Comparison of ENCODE assay signal across 18 cellular contexts in the genomic region with DNA sequence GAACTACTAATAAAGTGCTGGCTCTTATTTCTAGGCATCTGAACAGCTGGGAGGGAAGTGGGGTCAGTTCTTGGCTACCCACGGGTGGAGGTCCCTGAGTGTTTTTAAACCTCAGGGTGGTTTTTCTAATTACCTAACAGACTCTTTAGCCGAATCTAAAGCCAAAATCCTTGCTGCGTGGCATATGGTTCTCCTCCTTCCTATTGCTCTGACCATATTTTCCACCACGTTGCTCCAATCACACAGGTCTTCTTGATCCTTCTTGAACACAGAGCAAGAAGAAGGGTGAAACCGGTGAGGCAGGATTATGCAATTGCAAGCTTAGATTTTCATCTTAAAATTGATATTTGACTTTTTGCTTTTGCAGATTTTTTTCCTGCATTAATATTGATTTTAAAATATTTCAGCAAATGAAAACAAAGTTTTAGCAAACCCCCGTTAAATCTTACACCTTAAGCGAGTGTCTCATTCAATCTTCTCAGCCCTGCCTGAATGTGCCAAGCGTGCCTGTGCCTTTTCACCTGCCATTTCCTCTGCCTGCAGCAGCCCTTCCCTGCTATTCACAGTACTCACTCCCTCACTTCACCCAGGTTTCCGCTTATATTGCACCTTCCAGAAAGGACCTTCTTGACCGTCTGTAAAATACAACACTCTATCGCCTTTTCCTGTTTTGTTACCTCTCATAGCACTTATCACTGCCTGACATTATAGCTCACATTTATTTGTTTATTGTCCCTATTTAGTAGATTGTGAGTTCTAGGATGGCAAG.
DNase-seq lines count a peak whose midpoint lies in the region; ATAC-seq and TF ChIP-seq lines count a peak whose summit lies in the region.
"Had no signal": no experiment of that assay in that cellular context is flagged by ENCODE, and none has a peak within 500 bp of the region (broad histone marks: within the 10 kb centered on the region; RNA-seq: fewer than 3 reads in every experiment).

No MANE protein-coding gene starts in this region.

- peak overlapping the region; percentile 33 to 82 (median 68) for H3K27ac Mint-ChIP-seq in nephron
- no peak overlapping the region for H3K27ac Mint-ChIP-seq in activated naive CD4-positive, alpha-beta T cell treated with anti-CD3 and anti-CD28 coated beads, Interleukin-2, amount 50 U/mL, for 72 hours
- H3K27ac Mint-ChIP-seq: CD4-positive, CD25-positive, alpha-beta regulatory T cell had no signal

- no peaks in the 10 kb centered on the region for H3K27me3 Mint-ChIP-seq in nephron (ENCODE audit: low read depth)
- H3K27me3 Mint-ChIP-seq: CD4-positive, CD25-positive, alpha-beta regulatory T cell had no signal

- no peak for TF ChIP-seq CTCF in nephron (IDR thresholded peaks at IDR 0.05; ENCODE audit: unreplicated experiment in 3 of 3)

- no peaks in the 10 kb centered on the region for H3K36me3 Mint-ChIP-seq in nephron (ENCODE audit: low read depth)
- peaks cover 0 to 5% of the 10 kb centered on the region in 2 donors for H3K36me3 Mint-ChIP-seq in activated naive CD4-positive, alpha-beta T cell treated with anti-CD3 and anti-CD28 coated beads, Interleukin-2, amount 50 U/mL, for 72 hours
- H3K36me3 Mint-ChIP-seq: CD4-positive, CD25-positive, alpha-beta regulatory T cell had no signal

- no peak overlapping the region for H3K4me3 Mint-ChIP-seq in nephron
- H3K4me3 Mint-ChIP-seq: CD4-positive, CD25-positive, alpha-beta regulatory T cell had no signal

- DNase-seq in NCI-H69 (lab: John Stamatoyannopoulos, UW): peak; percentile 70
- DNase-seq in cerebellum (ENCODE audit: low spot score): peak; percentile 67
- no peak for DNase-seq in NCI-H2196 treated with DMSO at 0.1 percent for 48 hours (lab: John Stamatoyannopoulos, UW; ENCODE audit: unreplicated experiment)
- no peak for DNase-seq in NOMO-1 treated with dmso at 0.1 percent for 144 hours (lab: John Stamatoyannopoulos, UW; ENCODE audit: unreplicated experiment)
- no peak for DNase-seq in activated naive CD4-positive, alpha-beta T cell treated with anti-CD3 and anti-CD28 coated beads, Interleukin-2, amount 50 U/mL, for 72 hours (ENCODE audit: low spot score in 2 of 2)
- DNase-seq: CD4-positive, CD25-positive, alpha-beta regulatory T cell; DMS79; GM23248; MG63; NCI-H1417 treated with DMSO at 0.1 percent for 48 hours; NCI-H187; NCI-H226; PC-3; Right ventricle myocardium superior had no signal

- no peaks in the 10 kb centered on the region for H3K9me3 Mint-ChIP-seq in nephron
- peaks cover 9 to 10% of the 10 kb centered on the region in 2 donors for H3K9me3 Mint-ChIP-seq in activated naive CD4-positive, alpha-beta T cell treated with anti-CD3 and anti-CD28 coated beads, Interleukin-2, amount 50 U/mL, for 72 hours

- H3K4me1 Mint-ChIP-seq in nephron: peaks cover 54% of the 10 kb centered on the region
- H3K4me1 Mint-ChIP-seq: CD4-positive, CD25-positive, alpha-beta regulatory T cell had no signal

- no peak for ATAC-seq in HG02884 (IDR thresholded peaks at IDR 0.05; ENCODE audit: unreplicated experiment)
- ATAC-seq in activated naive CD4-positive, alpha-beta T cell treated with anti-CD3 and anti-CD28 coated beads, Interleukin-2, amount 50 U/mL, for 72 hours: no peak
- ATAC-seq: HepG2, K562, PC-3 had no signal

Comparison
In these comparisons a context has a peak if more than half of its experiments do, and no peak if none do; other contexts are left out.
1. DNase-seq: peak in NCI-H69 (single experiment) and cerebellum (single experiment); none in NCI-H2196 treated with DMSO at 0.1 percent for 48 hours (single experiment), NOMO-1 treated with dmso at 0.1 percent for 144 hours (single experiment) and activated naive CD4-positive, alpha-beta T cell treated with anti-CD3 and anti-CD28 coated beads, Interleukin-2, amount 50 U/mL, for 72 hours (0 of 2).
2. H3K27ac Mint-ChIP-seq: peak in nephron (3 of 3); none in activated naive CD4-positive, alpha-beta T cell treated with anti-CD3 and anti-CD28 coated beads, Interleukin-2, amount 50 U/mL, for 72 hours (0 of 2).